In genomic region chr11:113481226-113481625, GRCh38 we compare ENCODE assay signal across 23 cellular contexts. TPM values are rescaled to one million over a fixed set of nuclear protein-coding genes. Genes with fewer than 3 reads are reported as not detected.
"Had no signal": no experiment of that assay in that cellular context is flagged by ENCODE, and none has a peak within 500 bp of the region (broad histone marks: within the 10 kb centered on the region; RNA-seq: fewer than 3 reads in every experiment).

No MANE protein-coding gene starts in this region.

- H3K36me3 ChIP-seq: ascending aorta had no signal

- ATAC-seq: activated naive CD8-positive, alpha-beta T cell treated with anti-CD3 and anti-CD28 coated beads, Interleukin-2, amount 50 U/mL, for 24 hours; activated T-cell treated with anti-CD3 and anti-CD28 coated beads, Interleukin-2, amount 50 U/mL, for 72 hours; body of pancreas; Panc1; Right ventricle myocardium inferior had no signal

- H3K4me3 ChIP-seq: ascending aorta, body of pancreas, SK-N-MC had no signal

- H3K9me3 ChIP-seq: ascending aorta, body of pancreas had no signal

- H3K27ac ChIP-seq: ascending aorta, body of pancreas, SK-N-MC, VCaP had no signal

- H3K4me1 ChIP-seq: ascending aorta, body of pancreas had no signal

- DNase-seq: activated CD4-positive, alpha-beta memory T cell treated with anti-CD3 and anti-CD28 coated beads for 36 hours; activated CD4-positive, alpha-beta T cell treated with anti-CD3 and anti-CD28 coated beads, Interleukin-2, amount 10 ng/mL, durations not matched to agents 7 days and 5 days; activated CD4-positive, CD25-positive, alpha-beta regulatory T cell; activated naive CD8-positive, alpha-beta T cell treated with anti-CD3 and anti-CD28 coated beads, Interleukin-2, amount 50 U/mL, for 24 hours; activated T-cell treated with anti-CD3 and anti-CD28 coated beads, Interleukin-2, amount 50 U/mL, for 72 hours; amniotic stem cell; body of pancreas; central memory CD4-positive, alpha-beta T cell; KBM-7; NCI-H1048; NCI-H2029 treated with DMSO at 0.1 percent for 48 hours; NCI-H748 treated with DMSO at 0.1 percent for 48 hours; RPMI8226; T-helper 1 cell had no signal

- H3K27me3 ChIP-seq: ascending aorta had no signal

RNA-seq across cellular contexts. Expression of gene DRD2, which starts 6.0 kb away (rescaled TPM):
- total RNA-seq: activated CD4-positive, alpha-beta memory T cell treated with anti-CD3 and anti-CD28 coated beads for 36 hours; activated CD4-positive, alpha-beta T cell treated with anti-CD3 and anti-CD28 coated beads, Interleukin-2, amount 10 ng/mL, durations not matched to agents 7 days and 5 days; activated CD8-positive, alpha-beta memory T cell treated with anti-CD3 and anti-CD28 coated beads for 36 hours; ascending aorta; bronchial epithelial cell; OCI-LY7; Right ventricle myocardium inferior; T-helper 2 cell treated with Interferon-gamma antibody and Interleukin-4, amounts not matched to agents 100 ng/mL and 5 ng/mL, for 36 hours had no signal
